ENCODE assay signal across 2 cellular contexts in the genomic region with DNA sequence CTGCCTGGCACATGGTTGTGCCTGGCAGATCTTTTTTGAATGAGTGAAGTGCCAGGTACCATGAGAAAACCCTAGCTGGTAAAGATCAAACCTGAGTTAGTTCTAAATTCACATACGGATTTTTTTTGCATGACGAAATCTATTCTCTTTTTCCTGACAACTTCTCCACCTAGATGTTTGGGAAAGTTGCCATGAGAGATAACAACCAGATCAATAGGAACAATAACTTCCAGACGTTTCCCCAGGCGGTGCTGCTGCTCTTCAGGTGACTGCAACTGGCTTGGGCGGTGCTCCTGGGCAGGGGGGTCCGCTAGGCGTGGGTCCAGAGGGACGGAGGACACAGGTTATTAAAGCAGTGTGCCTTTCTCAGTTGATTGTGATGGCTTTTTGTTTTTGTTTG.
TF ChIP-seq lines count a peak whose summit lies in the region.

No MANE protein-coding gene starts in this region.

TF ChIP-seq in IMR-90, 13 proteins besides CTCF, POLR2A, EP300 and RAD21:
- no peak for TF ChIP-seq RCOR1 (IDR thresholded peaks at IDR 0.05; ENCODE audit: insufficient replicate concordance, low read length)
- no peak for TF ChIP-seq MAZ (IDR thresholded peaks at IDR 0.05; ENCODE audit: borderline replicate concordance, low read depth, low read length)
- no peak for TF ChIP-seq NFE2L2 (IDR thresholded peaks at IDR 0.05; ENCODE audit: low read depth, low read length)
- TF ChIP-seq SMC3 (IDR thresholded peaks at IDR 0.05; ENCODE audit: low read depth, low read length), result no peak
- no peak for TF ChIP-seq CEBPB (IDR thresholded peaks at IDR 0.05; ENCODE audit: low read depth, low read length)
- TF ChIP-seq, protein P1, sequence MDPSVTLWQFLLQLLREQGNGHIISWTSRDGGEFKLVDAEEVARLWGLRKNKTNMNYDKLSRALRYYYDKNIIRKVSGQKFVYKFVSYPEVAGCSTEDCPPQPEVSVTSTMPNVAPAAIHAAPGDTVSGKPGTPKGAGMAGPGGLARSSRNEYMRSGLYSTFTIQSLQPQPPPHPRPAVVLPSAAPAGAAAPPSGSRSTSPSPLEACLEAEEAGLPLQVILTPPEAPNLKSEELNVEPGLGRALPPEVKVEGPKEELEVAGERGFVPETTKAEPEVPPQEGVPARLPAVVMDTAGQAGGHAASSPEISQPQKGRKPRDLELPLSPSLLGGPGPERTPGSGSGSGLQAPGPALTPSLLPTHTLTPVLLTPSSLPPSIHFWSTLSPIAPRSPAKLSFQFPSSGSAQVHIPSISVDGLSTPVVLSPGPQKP (IDR thresholded peaks at IDR 0.05; ENCODE audit: borderline replicate concordance, low read depth, low read length), result no peak
- TF ChIP-seq FOS (IDR thresholded peaks at IDR 0.05; ENCODE audit: low read depth, low read length), result no peak
- no peak for TF ChIP-seq MAFK (IDR thresholded peaks at IDR 0.05; ENCODE audit: low read depth, low read length)
TF ChIP-seq in IMR-90: peak in this region for 0.

TF ChIP-seq in SK-N-SH treated with all-trans-retinoic acid at 6 μM for 48 hours, 23 proteins besides CTCF, POLR2A, EP300 and RAD21:
- TF ChIP-seq CSDC2 (CRISPR knock-in tag; IDR thresholded peaks at IDR 0.05) (no peak), ZNF565 (CRISPR knock-in tag; conservative IDR thresholded peaks at IDR 0.05; ENCODE audit: low read depth) (no peak), PPARA (CRISPR knock-in tag; IDR thresholded peaks at IDR 0.05; ENCODE audit: borderline replicate concordance) (no peak), ZC3H10 (CRISPR knock-in tag; IDR thresholded peaks at IDR 0.05) (no peak), POU6F1 (CRISPR knock-in tag; IDR thresholded peaks at IDR 0.05; ENCODE audit: borderline replicate concordance, low read depth) (no peak), BACH2 (CRISPR knock-in tag; IDR thresholded peaks at IDR 0.05; ENCODE audit: borderline replicate concordance) (no peak), ISL1 (CRISPR knock-in tag; IDR thresholded peaks at IDR 0.05) (no peak), ZFP3 (CRISPR knock-in tag; IDR thresholded peaks at IDR 0.05) (no peak), ZFP30 (CRISPR knock-in tag; IDR thresholded peaks at IDR 0.05) (no peak), ARNTL (CRISPR knock-in tag; IDR thresholded peaks at IDR 0.05; ENCODE audit: borderline replicate concordance, low read depth) (no peak), ZNF8 (CRISPR knock-in tag; IDR thresholded peaks at IDR 0.05) (no peak), OSR1 (CRISPR knock-in tag; IDR thresholded peaks at IDR 0.05) (no peak), RARB (CRISPR knock-in tag; IDR thresholded peaks at IDR 0.05) (no peak)
- TF ChIP-seq, protein P2, sequence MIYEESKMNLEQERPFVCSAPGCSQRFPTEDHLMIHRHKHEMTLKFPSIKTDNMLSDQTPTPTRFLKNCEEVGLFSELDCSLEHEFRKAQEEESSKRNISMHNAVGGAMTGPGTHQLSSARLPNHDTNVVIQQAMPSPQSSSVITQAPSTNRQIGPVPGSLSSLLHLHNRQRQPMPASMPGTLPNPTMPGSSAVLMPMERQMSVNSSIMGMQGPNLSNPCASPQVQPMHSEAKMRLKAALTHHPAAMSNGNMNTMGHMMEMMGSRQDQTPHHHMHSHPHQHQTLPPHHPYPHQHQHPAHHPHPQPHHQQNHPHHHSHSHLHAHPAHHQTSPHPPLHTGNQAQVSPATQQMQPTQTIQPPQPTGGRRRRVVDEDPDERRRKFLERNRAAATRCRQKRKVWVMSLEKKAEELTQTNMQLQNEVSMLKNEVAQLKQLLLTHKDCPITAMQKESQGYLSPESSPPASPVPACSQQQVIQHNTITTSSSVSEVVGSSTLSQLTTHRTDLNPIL (CRISPR knock-in tag; IDR thresholded peaks at IDR 0.05; ENCODE audit: low read depth), result no peak
TF ChIP-seq in SK-N-SH treated with all-trans-retinoic acid at 6 μM for 48 hours: peak in this region for 0.
